ENCODE assay signal across 28 cellular contexts in the genomic region with DNA sequence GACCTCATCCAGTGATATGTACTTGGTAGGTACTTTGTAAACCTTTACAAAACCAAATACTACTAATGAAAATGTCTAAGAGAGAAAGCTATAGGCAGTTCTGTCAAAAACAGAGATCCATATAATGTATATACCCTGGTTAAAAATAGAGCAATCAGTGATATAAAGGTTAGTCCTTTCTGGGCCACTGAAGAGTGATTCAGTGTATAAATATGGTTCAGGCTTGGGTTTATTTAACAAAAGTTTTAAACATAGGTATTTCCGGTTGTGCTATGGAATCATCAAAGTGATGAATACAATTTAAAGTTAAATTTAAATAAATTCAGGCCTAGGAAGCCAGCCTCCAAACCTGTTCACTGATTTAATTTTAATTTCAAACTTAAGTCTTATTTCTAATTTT.
A peak's percentile ranks its signal among the peaks of the same experiment; 100 is the strongest.
DNase-seq lines count a peak whose midpoint lies in the region; ATAC-seq, FAIRE-seq and TF ChIP-seq lines count a peak whose summit lies in the region.
"Had no signal": no experiment of that assay in that cellular context is flagged by ENCODE, and none has a peak within 500 bp of the region (broad histone marks: within the 10 kb centered on the region; RNA-seq: fewer than 3 reads in every experiment).

No MANE protein-coding gene starts in this region.

- H3K9me2 ChIP-seq in PC-3 (replicated peaks; ENCODE audit: low read length) (no peaks in the 10 kb centered on the region), hepatocyte (replicated peaks; ENCODE audit: insufficient read depth) (no peaks in the 10 kb centered on the region)

- H3K9ac ChIP-seq in PC-3 (ENCODE audit: low read length) (no peak overlapping the region), neural progenitor cell (no peak overlapping the region)

- H3K36me3 ChIP-seq in PC-3 (ENCODE audit: low read depth, low read length) (no peaks in the 10 kb centered on the region), bronchial epithelial cell (ENCODE audit: control insufficient read depth, insufficient read depth, low read length) (peaks cover 2% of the 10 kb centered on the region), neural progenitor cell (no peaks in the 10 kb centered on the region), hepatocyte (replicated peaks; ENCODE audit: insufficient read depth, low read depth) (no peaks in the 10 kb centered on the region)

- no peaks in the 10 kb centered on the region for H3K9me3 Mint-ChIP-seq in HFFc6
- H3K9me3 Mint-ChIP-seq in neural progenitor cell, result no peaks in the 10 kb centered on the region
- H3K9me3 Mint-ChIP-seq: CD8-positive, alpha-beta memory T cell; T-cell had no signal

- H4K20me1 ChIP-seq in PC-3 (ENCODE audit: low read length), result no peaks in the 10 kb centered on the region
- no peaks in the 10 kb centered on the region for H4K20me1 ChIP-seq in neural progenitor cell (ENCODE audit: low read depth)
- no peaks in the 10 kb centered on the region for H4K20me1 ChIP-seq in hepatocyte (ENCODE audit: insufficient read depth, poor library complexity, severe bottlenecking)

- BruUV-seq in PC-3 (replicated peaks; lab: Mats Ljungman, UMichigan), result no TSS peak

- no peak overlapping the region for H3K4me3 ChIP-seq in PC-3 (ENCODE audit: low read length)
- no peak overlapping the region for H3K4me3 ChIP-seq in bronchial epithelial cell (ENCODE audit: low read depth, low read length)
- no peak overlapping the region for H3K4me3 ChIP-seq in neural progenitor cell
- no peak overlapping the region for H3K4me3 ChIP-seq in hepatocyte
- H3K4me3 ChIP-seq: K562, PC-9, SJSA1 had no signal

- H3F3A ChIP-seq in PC-3 (ENCODE audit: low read length, unreplicated experiment) (no peaks in the 10 kb centered on the region), neural progenitor cell (ENCODE audit: low read depth) (peaks cover 7% of the 10 kb centered on the region)

- H3K9me3 ChIP-seq in PC-3 (ENCODE audit: low read length) (no peaks in the 10 kb centered on the region), neural progenitor cell (ENCODE audit: low read depth) (no peaks in the 10 kb centered on the region), hepatocyte (ENCODE audit: low read depth) (no peaks in the 10 kb centered on the region)
- H3K9me3 ChIP-seq: SJSA1 had no signal

- H3K4me3 Mint-ChIP-seq in HFFc6, result peak overlapping the region; percentile 33; the same call in 1 of the 2 replicates
- H3K4me3 Mint-ChIP-seq in neural progenitor cell, result no peak overlapping the region
- H3K4me3 Mint-ChIP-seq: B cell; CD8-positive, alpha-beta memory T cell; T-cell had no signal

- peaks cover 35% of the 10 kb centered on the region for H3K4me1 Mint-ChIP-seq in HFFc6 (ENCODE audit: low read depth)
- no peaks in the 10 kb centered on the region for H3K4me1 Mint-ChIP-seq in neural progenitor cell
- H3K4me1 Mint-ChIP-seq: B cell, T-cell had no signal

- CTCF ChIA-PET in PC-3 (lab: Charles Lee), result no interaction called here

- H3K27me3 ChIP-seq in PC-3 (ENCODE audit: low read length) (no peaks in the 10 kb centered on the region), bronchial epithelial cell (ENCODE audit: control insufficient read depth, insufficient read depth, low read length) (no peaks in the 10 kb centered on the region), neural progenitor cell (no peaks in the 10 kb centered on the region), hepatocyte (no peaks in the 10 kb centered on the region)
- H3K27me3 ChIP-seq: SJSA1 had no signal

- no peaks in the 10 kb centered on the region; the same call in 1 of the 2 replicates for H3K36me3 Mint-ChIP-seq in HFFc6 (ENCODE audit: low read depth)
- H3K36me3 Mint-ChIP-seq in neural progenitor cell, result peaks cover 3% of the 10 kb centered on the region

- no peak for FAIRE-seq in bronchial epithelial cell (lab: Jason Lieb, UNC)
- FAIRE-seq: GM18507, H1, HepG2, K562 had no signal

- no peaks in the 10 kb centered on the region for H3K4me1 ChIP-seq in PC-3 (ENCODE audit: insufficient read depth, low read length)
- peaks cover 17% of the 10 kb centered on the region for H3K4me1 ChIP-seq in neural progenitor cell
- no peaks in the 10 kb centered on the region for H3K4me1 ChIP-seq in hepatocyte (ENCODE audit: insufficient read depth)

- TF ChIP-seq CTCF in HFFc6 (IDR thresholded peaks at IDR 0.05), result no peak
- TF ChIP-seq CTCF in PC-3 (conservative IDR thresholded peaks at IDR 0.05; ENCODE audit: low read depth, low read length), result no peak
- TF ChIP-seq CTCF in bronchial epithelial cell (IDR thresholded peaks at IDR 0.05; ENCODE audit: insufficient read depth, low read length, severe bottlenecking), result no peak
- TF ChIP-seq CTCF in neural progenitor cell (IDR thresholded peaks at IDR 0.05), result no peak
- TF ChIP-seq CTCF in hepatocyte (IDR thresholded peaks at IDR 0.05; ENCODE audit: poor library complexity), result no peak

- H3K27me3 Mint-ChIP-seq in HFFc6 (ENCODE audit: insufficient read depth) (peaks cover 2% of the 10 kb centered on the region; the same call in 1 of the 2 replicates), neural progenitor cell (ENCODE audit: insufficient read depth, low read depth) (no peaks in the 10 kb centered on the region)
- H3K27me3 Mint-ChIP-seq: B cell; CD8-positive, alpha-beta memory T cell; T-cell had no signal

- ATAC-seq in PC-3 (peak; percentile 57), HG02798 (IDR thresholded peaks at IDR 0.05; ENCODE audit: poor library complexity, unreplicated experiment) (no peak)
- ATAC-seq: HCT116, HepG2, K562, T-cell had no signal

- H3K79me2 ChIP-seq in PC-3 (ENCODE audit: low read length), result no peaks in the 10 kb centered on the region
- H3K79me2 ChIP-seq in neural progenitor cell (ENCODE audit: low read depth), result no peaks in the 10 kb centered on the region
- no peaks in the 10 kb centered on the region for H3K79me2 ChIP-seq in hepatocyte

- 92% methylated on average over 1 of the region's 1 CpG for WGBS in hepatocyte (ENCODE audit: low lambda C conversion rate, missing lambda C conversion rate)

- H3K27ac Mint-ChIP-seq in HFFc6 (peak overlapping the region; percentile 11), neural progenitor cell (no peak overlapping the region)
- H3K27ac Mint-ChIP-seq: B cell; CD8-positive, alpha-beta memory T cell; T-cell had no signal

- intact Hi-C loops in PC-3 (cut with micrococcal nuclease), result no loop called here

- POLR2A ChIA-PET in PC-3 (lab: Charles Lee; ENCODE audit: unreplicated experiment), result no interaction called here

- no peak overlapping the region for H3K27ac ChIP-seq in PC-3 (ENCODE audit: low read length)
- H3K27ac ChIP-seq in neural progenitor cell, result peak overlapping the region; percentile 39
- H3K27ac ChIP-seq in hepatocyte, result no peak overlapping the region
- H3K27ac ChIP-seq: C4-2B, PC-9 had no signal

- no peak overlapping the region for H2AFZ ChIP-seq in PC-3 (ENCODE audit: low read length)
- no peak overlapping the region for H2AFZ ChIP-seq in neural progenitor cell (replicated peaks)
- no peak overlapping the region for H2AFZ ChIP-seq in hepatocyte
- H2AFZ ChIP-seq: PC-9 had no signal

- no peak overlapping the region for H3K4me2 ChIP-seq in PC-3 (ENCODE audit: low read length)
- H3K4me2 ChIP-seq in neural progenitor cell, result peak overlapping the region; percentile 64
- H3K4me2 ChIP-seq in hepatocyte, result no peak overlapping the region
- H3K4me2 ChIP-seq: PC-9 had no signal

- peak; percentile 19 for DNase-seq in HFFc6
- DNase-seq in PC-3, result no peak
- peak; percentile 4 for DNase-seq in bronchial epithelial cell (ENCODE audit: low read depth)
- DNase-seq in neural progenitor cell (ENCODE audit: low spot score), result no peak
- DNase-seq in NCI-H446 treated with DMSO at 0.1 percent for 48 hours (lab: John Stamatoyannopoulos, UW), result no peak
- no peak for DNase-seq in hepatocyte (ENCODE audit: low spot score)
- no peak for DNase-seq in DMS 273 treated with DMSO at 0.1 percent for 48 hours (lab: John Stamatoyannopoulos, UW)
- DNase-seq: CD8-positive, alpha-beta memory T cell; DMS79 treated with DMSO at 0.1 percent for 48 hours; Kasumi-1; NCI-H1092 treated with DMSO at 0.1 percent for 48 hours; NCI-H1436; NCI-H187; NCI-H2171 treated with DMSO at 0.1 percent for 48 hours; NCI-H524 treated with DMSO at 0.1 percent for 48 hours; NK-92 treated with Interleukin-12 subunit alpha and Interleukin-12 subunit beta, amount 100 ng/mL, for 24 hours; PC-9; Right ventricle myocardium superior; T-cell had no signal

Comparison
In these comparisons a context has a peak if more than half of its experiments do, and no peak if none do; other contexts are left out.
1. DNase-seq: peak in HFFc6 (single experiment) and bronchial epithelial cell (single experiment); none in PC-3 (single experiment), neural progenitor cell (single experiment), NCI-H446 treated with DMSO at 0.1 percent for 48 hours (single experiment), hepatocyte (single experiment) and DMS 273 treated with DMSO at 0.1 percent for 48 hours (single experiment).